28 cellular contexts compared by ENCODE assay signal in genomic region chr2:233042549-233042948, GRCh38. TPM values are rescaled to one million over a fixed set of nuclear protein-coding genes. Genes with fewer than 3 reads are reported as not detected.
DNase-seq lines count a peak whose midpoint lies in the region; TF ChIP-seq lines count a peak whose summit lies in the region.
"Had no signal": no experiment of that assay in that cellular context is flagged by ENCODE, and none has a peak within 500 bp of the region (broad histone marks: within the 10 kb centered on the region; RNA-seq: fewer than 3 reads in every experiment).

No MANE protein-coding gene starts in this region.

- no peak overlapping the region for H2BK120ac ChIP-seq in trophoblast cell (ENCODE audit: insufficient read depth, low read length, poor library complexity)

- no peak overlapping the region for H2BK5ac ChIP-seq in trophoblast cell (ENCODE audit: low read depth, low read length, poor library complexity)

- WGBS in trophoblast cell (ENCODE audit: extremely low coverage, insufficient coverage, insufficient read length): no CpG with 5 or more reads among the region's 9 CpGs

- no peak overlapping the region for H3K4me3 ChIP-seq in coronary artery
- H3K4me3 ChIP-seq in trophoblast cell (ENCODE audit: low read depth, low read length): no peak overlapping the region
- H3K4me3 ChIP-seq: BLaER1 had no signal

- no peak overlapping the region for H2AFZ ChIP-seq in trophoblast cell (ENCODE audit: insufficient read depth, low read length, poor library complexity)

- no peak overlapping the region for H3K4ac ChIP-seq in trophoblast cell (ENCODE audit: low read depth, low read length)

- H3K14ac ChIP-seq in trophoblast cell (ENCODE audit: low read length): no peak overlapping the region

- H3K4me1 ChIP-seq in trophoblast cell (ENCODE audit: control insufficient read depth in 1 of 2, insufficient read depth in 2 of 2, low read length in 2 of 2): no peaks in the 10 kb centered on the region
- H3K4me1 ChIP-seq: BE2C had no signal

- H2AK5ac ChIP-seq in trophoblast cell (ENCODE audit: low read length): no peak overlapping the region

- no peak overlapping the region for H2BK12ac ChIP-seq in trophoblast cell (ENCODE audit: low read length)

- no peak overlapping the region for H4K12ac ChIP-seq in trophoblast cell (ENCODE audit: low read depth, low read length)

- H3K23ac ChIP-seq in trophoblast cell (ENCODE audit: low read length): no peak overlapping the region

- no peaks in the 10 kb centered on the region for H3K36me3 ChIP-seq in trophoblast cell (ENCODE audit: control insufficient read depth in 1 of 2, insufficient read depth in 2 of 2, low read length in 2 of 2)
- H3K36me3 ChIP-seq: BE2C, BLaER1 had no signal

- peaks cover 2% of the 10 kb centered on the region for H3K9me3 ChIP-seq in trophoblast cell (ENCODE audit: insufficient read depth, low read depth, low read length)
- H3K9me3 ChIP-seq: BE2C, BLaER1 had no signal

- H3K79me1 ChIP-seq in trophoblast cell (ENCODE audit: low read length): no peaks in the 10 kb centered on the region

- intact Hi-C loops in posterior vena cava (cut with DNase I): no loop called here

- H3K18ac ChIP-seq in trophoblast cell (ENCODE audit: low read length): no peak overlapping the region

- H3K9ac ChIP-seq in trophoblast cell (ENCODE audit: low read length): no peak overlapping the region
- H3K9ac ChIP-seq: BLaER1 had no signal

- no peaks in the 10 kb centered on the region for H3K79me2 ChIP-seq in trophoblast cell (ENCODE audit: control insufficient read depth, insufficient read depth, low read length, poor library complexity)

- DNase-seq in coronary artery (ENCODE audit: low spot score) (peak; percentile 40), posterior vena cava (ENCODE audit: low spot score) (peak; percentile 38), trophoblast cell (no peak), NCI-H2227 (lab: John Stamatoyannopoulos, UW; ENCODE audit: unreplicated experiment) (no peak), LoVo (ENCODE audit: low spot score) (no peak), GM20000 (ENCODE audit: low spot score) (no peak)
- DNase-seq: 8988T; ACHN; BE2C; C1 segment of cervical spinal cord; CD4-positive, alpha-beta memory T cell; CD4-positive, CD25-positive, alpha-beta regulatory T cell; CD8-positive, alpha-beta memory T cell; COR-L47; DMS 273 treated with DMSO at 0.1 percent for 48 hours; DMS153; DMS53; DMS79; DND-41; EL; GF-D8 had no signal

- no peak overlapping the region for H4K8ac ChIP-seq in trophoblast cell (ENCODE audit: low read depth, low read length)

- H3K27ac ChIP-seq in angular gyrus (ENCODE audit: low read depth, low read length) (peak overlapping the region; percentile 34), coronary artery (no peak overlapping the region), trophoblast cell (ENCODE audit: low read depth, low read length) (no peak overlapping the region)
- H3K27ac ChIP-seq: BLaER1 had no signal

- no peaks in the 10 kb centered on the region for H3K27me3 ChIP-seq in trophoblast cell (ENCODE audit: insufficient read depth, low read length)
- H3K27me3 ChIP-seq: BLaER1 had no signal

- no peak overlapping the region for H3K4me2 ChIP-seq in trophoblast cell (ENCODE audit: low read length)
- H3K4me2 ChIP-seq: BLaER1 had no signal

- TF ChIP-seq CTCF in coronary artery (IDR thresholded peaks at IDR 0.05): no peak
- TF ChIP-seq CTCF in GM20000 (IDR thresholded peaks at IDR 0.05; ENCODE audit: extremely low read depth, missing control alignments): no peak

- no peak overlapping the region for H4K91ac ChIP-seq in trophoblast cell (ENCODE audit: low read depth, low read length)

RNA-seq across cellular contexts. Expression of gene NEU2, which starts 10.1 kb away (rescaled TPM):
- total RNA-seq in posterior vena cava: not detected
- polyA plus RNA-seq in trophoblast cell (2013): 0.04 TPM in 1 of 2 replicates, not detected in the other
- total RNA-seq: A673; CD4-positive, alpha-beta memory T cell; CD4-positive, CD25-positive, alpha-beta regulatory T cell; CD8-positive, alpha-beta memory T cell; Daoy; G401 had no signal
- polyA plus RNA-seq: AG04450; CD14-positive monocyte; CD4-positive, alpha-beta memory T cell; CD4-positive, CD25-positive, alpha-beta regulatory T cell; CD8-positive, alpha-beta memory T cell had no signal

RNA-seq across cellular contexts. Expression of gene INPP5D, which starts 17.6 kb away (rescaled TPM):
- total RNA-seq in posterior vena cava: 10 to 100 TPM; 14.0 to 19.9 TPM
- 6.1 and 6.2 TPM in 2 replicates for polyA plus RNA-seq in trophoblast cell (2013)
- total RNA-seq: Daoy had no signal

RNA-seq across cellular contexts. Expression of gene NGEF, which starts 29.5 kb away (rescaled TPM):
- total RNA-seq in posterior vena cava: 1 to 10 TPM in 1 of 2 donors, under 1 TPM in 1; 0.88 to 5.3 TPM
- polyA plus RNA-seq in trophoblast cell (2013): 0.21 and 0.26 TPM in 2 replicates
- total RNA-seq: CD4-positive, alpha-beta memory T cell; CD4-positive, CD25-positive, alpha-beta regulatory T cell had no signal
- polyA plus RNA-seq: CD14-positive monocyte; CD4-positive, alpha-beta memory T cell; CD8-positive, alpha-beta memory T cell had no signal

Comparison
In these comparisons a context has a peak if more than half of its experiments do, and no peak if none do; other contexts are left out.
1. DNase-seq: peak in coronary artery (single experiment) and posterior vena cava (single experiment); none in trophoblast cell (0 of 2), NCI-H2227 (single experiment), LoVo (single experiment) and GM20000 (single experiment).